In the genomic region with DNA sequence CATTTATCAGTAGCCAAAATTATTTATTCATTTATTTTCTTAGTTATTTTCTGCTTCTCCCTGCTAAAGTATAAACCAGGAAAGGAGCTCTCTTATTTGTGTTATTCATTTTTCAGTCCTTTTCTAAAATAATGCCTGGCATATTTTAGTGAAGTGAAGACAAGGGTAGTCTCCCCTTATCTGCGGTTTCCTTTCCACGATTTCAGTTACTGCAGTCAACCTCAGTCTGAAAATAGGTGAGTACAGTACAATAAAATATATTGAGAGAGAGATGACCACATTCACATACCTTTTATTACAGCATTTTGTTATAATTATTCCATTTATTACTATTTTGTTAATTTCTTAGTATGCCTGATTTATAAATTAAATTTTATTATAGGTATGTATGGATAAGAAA, we compare ENCODE assay signal across 24 cellular contexts.
"Had no signal": no experiment of that assay in that cellular context is flagged by ENCODE, and none has a peak within 500 bp of the region (broad histone marks: within the 10 kb centered on the region; RNA-seq: fewer than 3 reads in every experiment).

No MANE protein-coding gene starts in this region.

- H3K4me3 ChIP-seq: colonic mucosa, esophagus squamous epithelium, gastrocnemius medialis, heart right ventricle, left lung, lower lobe of right lung, mucosa of descending colon had no signal

- H3K4me1 Mint-ChIP-seq: mesothelial cell of epicardium had no signal

- H3K9me3 ChIP-seq: colonic mucosa, esophagus squamous epithelium, gastrocnemius medialis, left lung, lower lobe of right lung, mucosa of descending colon had no signal

- H3K27ac ChIP-seq: colonic mucosa, epithelial cell of prostate, esophagus squamous epithelium, gastrocnemius medialis, heart right ventricle, left lung, lower lobe of right lung had no signal

- ATAC-seq: effector memory CD8-positive, alpha-beta T cell; esophagus mucosa; gastrocnemius medialis; heart right ventricle; left cardiac atrium; left lung; left ventricle myocardium superior; lower lobe of right lung had no signal

- H3K27ac Mint-ChIP-seq: dendritic cell treated with granulocyte-macrophage colony-stimulating factor and Interleukin-4, amounts not matched to agents 40 ng/mL and 50 ng/mL, for 4 days; effector memory CD8-positive, alpha-beta T cell; mesothelial cell of epicardium had no signal

- H3K4me1 ChIP-seq: colonic mucosa, esophagus squamous epithelium, gastrocnemius medialis, heart right ventricle, left lung, lower lobe of right lung had no signal

- DNase-seq: cortex of kidney; effector CD8-positive, alpha-beta T cell; effector memory CD8-positive, alpha-beta T cell; erythroblast; esophagus squamous epithelium; foreskin fibroblast; foreskin melanocyte; gastrocnemius medialis; glutamatergic neuron; head of caudate nucleus; heart right ventricle; hippocampal formation; left cardiac atrium; left lung; left ventricle myocardium superior; lower lobe of right lung; mesenchymal stem cell had no signal

- H3K4me3 Mint-ChIP-seq: dendritic cell treated with granulocyte-macrophage colony-stimulating factor and Interleukin-4, amounts not matched to agents 40 ng/mL and 50 ng/mL, for 4 days; effector memory CD8-positive, alpha-beta T cell; endodermal cell; mesothelial cell of epicardium had no signal

- H3K27me3 ChIP-seq: colonic mucosa, esophagus squamous epithelium, gastrocnemius medialis, heart right ventricle, left lung had no signal

- H3K27me3 Mint-ChIP-seq: dendritic cell treated with granulocyte-macrophage colony-stimulating factor and Interleukin-4, amounts not matched to agents 40 ng/mL and 50 ng/mL, for 4 days had no signal

- H3K9me3 Mint-ChIP-seq: dendritic cell treated with granulocyte-macrophage colony-stimulating factor and Interleukin-4, amounts not matched to agents 40 ng/mL and 50 ng/mL, for 4 days; effector memory CD8-positive, alpha-beta T cell had no signal

- H3K36me3 ChIP-seq: colonic mucosa, esophagus squamous epithelium, gastrocnemius medialis, left lung, lower lobe of right lung had no signal
